In the genomic region with DNA sequence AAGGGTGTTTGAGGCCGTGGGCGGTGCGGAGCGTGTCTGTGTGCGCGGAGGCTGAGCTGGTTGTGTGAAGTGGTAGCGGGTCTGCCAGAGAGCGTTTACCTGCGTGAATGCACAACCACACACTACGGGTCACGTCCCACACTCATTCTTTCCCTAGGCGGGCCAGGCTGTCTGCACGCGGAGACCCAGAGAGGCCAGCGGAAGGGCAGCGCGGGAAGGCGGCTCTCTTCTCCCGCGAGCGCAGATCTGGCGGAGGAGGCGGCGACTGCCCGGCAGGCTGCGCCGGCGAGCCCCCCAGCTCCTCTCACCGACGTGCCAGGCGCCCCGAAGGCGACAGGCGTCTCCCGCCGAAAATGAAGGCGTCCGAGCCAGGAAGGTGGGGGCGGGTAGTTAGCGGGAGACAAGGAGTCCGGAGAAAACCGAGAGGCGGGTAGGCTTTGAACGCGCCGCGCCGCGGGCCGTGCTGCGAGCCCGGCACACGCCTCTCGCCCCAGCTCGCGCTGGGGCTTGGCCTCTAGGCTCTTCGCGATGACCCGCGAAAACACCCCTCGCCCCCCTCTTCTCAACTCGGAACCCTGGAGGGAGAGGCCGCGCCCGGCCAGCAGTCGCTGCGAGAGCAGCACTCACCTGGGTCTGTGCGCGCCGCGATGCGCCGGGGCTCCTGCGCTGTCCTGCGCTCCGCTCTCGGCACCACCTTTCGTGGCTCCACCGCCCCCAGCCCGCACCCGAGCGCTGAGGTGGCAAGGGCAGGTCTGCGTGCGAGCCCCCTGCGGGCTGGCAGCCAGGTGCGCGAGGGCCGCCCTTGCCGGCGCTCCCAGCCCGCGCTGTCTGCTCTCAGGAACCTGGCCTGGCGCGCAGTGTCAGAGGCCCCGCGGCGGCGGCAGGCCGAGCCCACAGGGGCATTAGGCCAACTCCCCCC, we compare ENCODE assay signal across 11 cellular contexts. TPM values are rescaled to one million over a fixed set of nuclear protein-coding genes. Genes with fewer than 3 reads are reported as not detected.
DNase-seq lines count a peak whose midpoint lies in the region; ATAC-seq, FAIRE-seq and TF ChIP-seq lines count a peak whose summit lies in the region.
"Had no signal": no experiment of that assay in that cellular context is flagged by ENCODE, and none has a peak within 500 bp of the region (broad histone marks: within the 10 kb centered on the region; RNA-seq: fewer than 3 reads in every experiment).

No MANE protein-coding gene starts in this region.

- no peaks in the 10 kb centered on the region for H3K36me3 ChIP-seq in SK-N-SH (replicated peaks in 1 of 2; ENCODE audit: control insufficient read depth in 1 of 2, insufficient read depth in 2 of 2, low read length in 1 of 2)
- no peaks in the 10 kb centered on the region for H3K36me3 ChIP-seq in keratinocyte (ENCODE audit: control insufficient read depth in 2 of 2, extremely low read depth in 1 of 2, insufficient read depth in 2 of 2, low read length in 2 of 2)

- dilution Hi-C loops in keratinocyte (cut with MboI; ENCODE audit: extremely low pct_ligation_motif_present, low sequenced_read_pairs): no loop called here

- H3K9me2 ChIP-seq in SK-N-SH: no peaks in the 10 kb centered on the region

- H3K9me3 Mint-ChIP-seq in activated naive CD8-positive, alpha-beta T cell treated with anti-CD3 and anti-CD28 coated beads, Interleukin-2, amount 10 ng/mL, durations not matched to agents 7 days and 5 days: no peaks in the 10 kb centered on the region
- H3K9me3 Mint-ChIP-seq in stimulated activated naive B cell treated with anti-CD40 and anti-IgM and Interleukin-4, amounts not matched to agents 10 μg/mL and 1 μg/mL and 100 μg/mL, for 72 hours: no peaks in the 10 kb centered on the region

- peak overlapping the region; percentile 51 for H3K4me3 Mint-ChIP-seq in activated naive CD8-positive, alpha-beta T cell treated with anti-CD3 and anti-CD28 coated beads, Interleukin-2, amount 10 ng/mL, durations not matched to agents 7 days and 5 days
- peak overlapping the region; percentile 83 to 87 for H3K4me3 Mint-ChIP-seq in stimulated activated naive B cell treated with anti-CD40 and anti-IgM and Interleukin-4, amounts not matched to agents 10 μg/mL and 1 μg/mL and 100 μg/mL, for 72 hours

- H3K4me2 ChIP-seq in SK-N-SH (0 out of 2 replicates have a peak overlapping the region, but pooled peaks have one; percentile 74), keratinocyte (ENCODE audit: control insufficient read depth, extremely low read depth, insufficient read depth, low read depth, low read length) (peak overlapping the region; percentile 46)

- TF ChIP-seq CTCF in SK-N-SH (IDR thresholded peaks at IDR 0.05) (no peak), keratinocyte (optimal IDR thresholded peaks at IDR 0.05 in 1 of 3, IDR thresholded peaks at IDR 0.05 in 1 of 3, conservative IDR thresholded peaks at IDR 0.05 in 1 of 3; ENCODE audit: extremely low read depth in 1 of 3, insufficient read depth in 2 of 3, low read length in 3 of 3) (no peak)

- no peaks in the 10 kb centered on the region for H3K36me3 Mint-ChIP-seq in activated naive CD8-positive, alpha-beta T cell treated with anti-CD3 and anti-CD28 coated beads, Interleukin-2, amount 10 ng/mL, durations not matched to agents 7 days and 5 days
- peaks cover 6 to 9% of the 10 kb centered on the region in 2 donors for H3K36me3 Mint-ChIP-seq in stimulated activated naive B cell treated with anti-CD40 and anti-IgM and Interleukin-4, amounts not matched to agents 10 μg/mL and 1 μg/mL and 100 μg/mL, for 72 hours

- H3K79me2 ChIP-seq in SK-N-SH (ENCODE audit: insufficient read depth) (no peaks in the 10 kb centered on the region), keratinocyte (ENCODE audit: control insufficient read depth, insufficient read depth, low read length) (no peaks in the 10 kb centered on the region)

- H3K27ac Mint-ChIP-seq in activated naive CD8-positive, alpha-beta T cell treated with anti-CD3 and anti-CD28 coated beads, Interleukin-2, amount 10 ng/mL, durations not matched to agents 7 days and 5 days: peak overlapping the region; percentile 65
- H3K27ac Mint-ChIP-seq in stimulated activated naive B cell treated with anti-CD40 and anti-IgM and Interleukin-4, amounts not matched to agents 10 μg/mL and 1 μg/mL and 100 μg/mL, for 72 hours: peak overlapping the region; percentile 91

- H3K27ac ChIP-seq in SK-N-SH (ENCODE audit: low read depth in 2 of 2, low read length in 1 of 2) (no peak overlapping the region), keratinocyte (ENCODE audit: control insufficient read depth, insufficient read depth, low read length) (no peak overlapping the region)
- H3K27ac ChIP-seq: VCaP had no signal

- CTCF ChIA-PET in SK-N-SH (lab: Yijun Ruan, JAX): interaction anchor here (1.2 to 1.4 kb wide), 3 partner anchors 9 to 12 kb away, joined by 4 read pairs; no protein-coding TSS in a partner anchor

- no peaks in the 10 kb centered on the region for H3K9me3 ChIP-seq in SK-N-SH
- no peaks in the 10 kb centered on the region for H3K9me3 ChIP-seq in keratinocyte (ENCODE audit: control insufficient read depth, low read depth, low read length)

- H3K4me1 Mint-ChIP-seq in activated naive CD8-positive, alpha-beta T cell treated with anti-CD3 and anti-CD28 coated beads, Interleukin-2, amount 10 ng/mL, durations not matched to agents 7 days and 5 days: peaks cover 18% of the 10 kb centered on the region
- peaks cover 38 to 76% of the 10 kb centered on the region in 2 donors for H3K4me1 Mint-ChIP-seq in stimulated activated naive B cell treated with anti-CD40 and anti-IgM and Interleukin-4, amounts not matched to agents 10 μg/mL and 1 μg/mL and 100 μg/mL, for 72 hours

- H2AFZ ChIP-seq in SK-N-SH (ENCODE audit: low read depth) (no peak overlapping the region), keratinocyte (ENCODE audit: control insufficient read depth, low read length) (no peak overlapping the region)

- WGBS in SK-N-SH (ENCODE audit: low lambda C conversion rate): 24% methylated on average over 26 of the region's 99 CpGs

- H3K27me3 ChIP-seq in SK-N-SH (ENCODE audit: insufficient read depth): peaks cover 95% of the 10 kb centered on the region
- peaks cover 100% of the 10 kb centered on the region for H3K27me3 ChIP-seq in keratinocyte (ENCODE audit: control insufficient read depth, extremely low read depth, insufficient read depth, low read length)

- H3F3A ChIP-seq in SK-N-SH (replicated peaks; ENCODE audit: insufficient read depth): no peaks in the 10 kb centered on the region

- no peaks in the 10 kb centered on the region for H3K9me1 ChIP-seq in keratinocyte (ENCODE audit: control insufficient read depth, extremely low read depth, insufficient read depth, low read length)

- H3K4me1 ChIP-seq in SK-N-SH (ENCODE audit: control insufficient read depth in 1 of 2, insufficient read depth in 2 of 2, low read depth in 1 of 2, low read length in 1 of 2) (no peaks in the 10 kb centered on the region), keratinocyte (ENCODE audit: control insufficient read depth, extremely low read depth, insufficient read depth, low read length) (peaks cover 4% of the 10 kb centered on the region)

- TF ChIP-seq RAD21 in SK-N-SH (IDR thresholded peaks at IDR 0.05; ENCODE audit: low read length): no peak

- peaks cover 76% of the 10 kb centered on the region for H3K27me3 Mint-ChIP-seq in activated naive CD8-positive, alpha-beta T cell treated with anti-CD3 and anti-CD28 coated beads, Interleukin-2, amount 10 ng/mL, durations not matched to agents 7 days and 5 days
- peaks cover 64 to 79% of the 10 kb centered on the region in 2 donors for H3K27me3 Mint-ChIP-seq in stimulated activated naive B cell treated with anti-CD40 and anti-IgM and Interleukin-4, amounts not matched to agents 10 μg/mL and 1 μg/mL and 100 μg/mL, for 72 hours

- ATAC-seq in SK-N-SH treated with all-trans-retinoic acid at 6 μM for 48 hours: no peak
- ATAC-seq in activated naive CD8-positive, alpha-beta T cell treated with anti-CD3 and anti-CD28 coated beads, Interleukin-2, amount 10 ng/mL, durations not matched to agents 7 days and 5 days (ENCODE audit: low read depth): no peak
- ATAC-seq in stimulated activated naive B cell treated with anti-CD40 and anti-IgM and Interleukin-4, amounts not matched to agents 10 μg/mL and 1 μg/mL and 100 μg/mL, for 72 hours (replicated peaks): no peak
- ATAC-seq in GM19455 (IDR thresholded peaks at IDR 0.05; ENCODE audit: unreplicated experiment): no peak

- no peak for FAIRE-seq in keratinocyte (lab: Jason Lieb, UNC)
- FAIRE-seq: frontal cortex had no signal

- POLR2A ChIA-PET in SK-N-SH (lab: Yijun Ruan, JAX): no interaction called here
- POLR2A ChIA-PET in activated naive CD8-positive, alpha-beta T cell treated with anti-CD3 and anti-CD28 coated beads, Interleukin-2, amount 10 ng/mL, durations not matched to agents 7 days and 5 days (lab: Charles Lee): no interaction called here

- TF ChIP-seq EP300 in SK-N-SH (IDR thresholded peaks at IDR 0.05; ENCODE audit: borderline replicate concordance in 1 of 2, low read depth in 1 of 2, low read length in 1 of 2): no peak

- DNase-seq in SK-N-SH (no peak), keratinocyte (ENCODE audit: low read depth, low spot score) (no peak), superior temporal gyrus (ENCODE audit: extremely low spot score) (no peak)
- DNase-seq in activated naive CD8-positive, alpha-beta T cell treated with anti-CD3 and anti-CD28 coated beads, Interleukin-2, amount 10 ng/mL, durations not matched to agents 7 days and 5 days: no peak
- no peak for DNase-seq in stimulated activated naive B cell treated with anti-CD40 and anti-IgM and Interleukin-4, amounts not matched to agents 10 μg/mL and 1 μg/mL and 100 μg/mL, for 72 hours
- DNase-seq in activated CD4-positive, alpha-beta T cell treated with anti-CD3 and anti-CD28 coated beads, Interleukin-2, amount 50 U/mL, for 48 hours: no peak
- DNase-seq: MM.1S had no signal

- H4K20me1 ChIP-seq in SK-N-SH (ENCODE audit: insufficient read depth) (0 out of 2 replicates have a peak, but pooled peaks cover 22% of the 10 kb centered on the region), keratinocyte (ENCODE audit: control insufficient read depth, extremely low read depth, insufficient read depth, low read length) (no peaks in the 10 kb centered on the region)

- H3K4me3 ChIP-seq in SK-N-SH (ENCODE audit: low read depth in 2 of 2, low read length in 1 of 2) (no peak overlapping the region), keratinocyte (ENCODE audit: control insufficient read depth in 2 of 3, extremely low read depth in 1 of 3, insufficient read depth in 2 of 3, low read depth in 1 of 3, low read length in 3 of 3) (no peak overlapping the region)

- no peak overlapping the region for H3K9ac ChIP-seq in SK-N-SH
- no peak overlapping the region for H3K9ac ChIP-seq in keratinocyte (ENCODE audit: control insufficient read depth, extremely low read depth, insufficient read depth, low read length)

RNA-seq across cellular contexts. Expression of a gene that starts 2.0 kb away (rescaled TPM):
- polyA plus RNA-seq in SK-N-SH (2012; rRNA removed): 0.02 TPM in 1 of 2 replicates, not detected in the other
- polyA plus RNA-seq in SK-N-SH (2012; cell fraction: cytosol; rRNA removed): 0.01 TPM in 1 of 2 replicates, not detected in the other
- 0.02 and 0.04 TPM in 2 replicates for polyA plus RNA-seq in SK-N-SH (2012; cell fraction: nucleus; rRNA removed)
- not detected for total RNA-seq in activated naive CD8-positive, alpha-beta T cell treated with anti-CD3 and anti-CD28 coated beads, Interleukin-2, amount 10 ng/mL, durations not matched to agents 7 days and 5 days
- polyA plus RNA-seq in keratinocyte: not detected in 3 replicates
- polyA plus RNA-seq in keratinocyte (2011; ENCODE audit: low read depth): not detected
- not detected in 2 replicates for polyA plus RNA-seq in keratinocyte (2011; cell fraction: cytosol; rRNA removed)
- not detected in 2 replicates for polyA plus RNA-seq in keratinocyte (2011; cell fraction: nucleus; rRNA removed)
- not detected in 2 replicates for polyA plus RNA-seq in keratinocyte (2012; ENCODE audit: low replicate concordance)
- polyA minus RNA-seq in keratinocyte: not detected in 3 replicates
- polyA minus RNA-seq in keratinocyte (2011; cell fraction: cytosol; rRNA and poly(A)+ RNA removed): not detected
- polyA minus RNA-seq in keratinocyte (2011; cell fraction: nucleus; rRNA and poly(A)+ RNA removed): not detected in 2 replicates

RNA-seq across cellular contexts. Expression of a gene that starts 46.7 kb away (rescaled TPM):
- 15.6 and 18.7 TPM in 2 replicates for polyA plus RNA-seq in SK-N-SH (2012; rRNA removed)
- polyA plus RNA-seq in SK-N-SH (2012; cell fraction: cytosol; rRNA removed): 5.6 and 8.7 TPM in 2 replicates
- polyA plus RNA-seq in SK-N-SH (2012; cell fraction: nucleus; rRNA removed): 61.2 and 70.2 TPM in 2 replicates
- 10 to 100 TPM; 33.2 to 34.6 TPM for total RNA-seq in activated naive CD8-positive, alpha-beta T cell treated with anti-CD3 and anti-CD28 coated beads, Interleukin-2, amount 10 ng/mL, durations not matched to agents 7 days and 5 days
- polyA plus RNA-seq in keratinocyte: 11.5 to 16.2 TPM (median 14.7 TPM) in 3 replicates
- polyA plus RNA-seq in keratinocyte (2011; ENCODE audit: low read depth): 6.9 TPM
- polyA plus RNA-seq in keratinocyte (2011; cell fraction: cytosol; rRNA removed): 6.7 and 7.5 TPM in 2 replicates
- 56.3 and 57.2 TPM in 2 replicates for polyA plus RNA-seq in keratinocyte (2011; cell fraction: nucleus; rRNA removed)
- 10.6 and 12.0 TPM in 2 replicates for polyA plus RNA-seq in keratinocyte (2012; ENCODE audit: low replicate concordance)
- polyA minus RNA-seq in keratinocyte: 3.4 to 14.0 TPM (median 13.6 TPM) in 3 replicates
- polyA minus RNA-seq in keratinocyte (2011; cell fraction: cytosol; rRNA and poly(A)+ RNA removed): 5.2 TPM
- 17.8 and 25.4 TPM in 2 replicates for polyA minus RNA-seq in keratinocyte (2011; cell fraction: nucleus; rRNA and poly(A)+ RNA removed)

RNA-seq across cellular contexts. Expression of a gene that starts 58.3 kb away (rescaled TPM):
- polyA plus RNA-seq in SK-N-SH (2012; rRNA removed) (0.37 and 1.3 TPM in 2 replicates), keratinocyte (0.02 TPM in 1 of 3 replicates, not detected in the others)
- polyA plus RNA-seq in SK-N-SH (2012; cell fraction: cytosol; rRNA removed): 1.1 TPM in 2 replicates
- 2.0 TPM in 2 replicates for polyA plus RNA-seq in SK-N-SH (2012; cell fraction: nucleus; rRNA removed)
- total RNA-seq in activated naive CD8-positive, alpha-beta T cell treated with anti-CD3 and anti-CD28 coated beads, Interleukin-2, amount 10 ng/mL, durations not matched to agents 7 days and 5 days: not detected
- polyA plus RNA-seq in keratinocyte (2011; ENCODE audit: low read depth): not detected
- polyA plus RNA-seq in keratinocyte (2011; cell fraction: cytosol; rRNA removed): not detected in 2 replicates
- polyA plus RNA-seq in keratinocyte (2011; cell fraction: nucleus; rRNA removed): 0.05 TPM in 1 of 2 replicates, not detected in the other
- polyA plus RNA-seq in keratinocyte (2012; ENCODE audit: low replicate concordance): 0.07 TPM in 1 of 2 replicates, not detected in the other
- not detected in 3 replicates for polyA minus RNA-seq in keratinocyte
- polyA minus RNA-seq in keratinocyte (2011; cell fraction: cytosol; rRNA and poly(A)+ RNA removed): not detected
- polyA minus RNA-seq in keratinocyte (2011; cell fraction: nucleus; rRNA and poly(A)+ RNA removed): not detected in 2 replicates
